ENCODE assay signal across 16 cellular contexts in genomic region chr16:30914849-30915248, GRCh38. TPM values are rescaled to one million over a fixed set of nuclear protein-coding genes. Genes with fewer than 3 reads are reported as not detected.
DNase-seq lines count a peak whose midpoint lies in the region; ATAC-seq and TF ChIP-seq lines count a peak whose summit lies in the region.
"Had no signal": no experiment of that assay in that cellular context is flagged by ENCODE, and none has a peak within 500 bp of the region (broad histone marks: within the 10 kb centered on the region; RNA-seq: fewer than 3 reads in every experiment).

No MANE protein-coding gene starts in this region.

- H4K20me1 ChIP-seq in BLaER1 treated with 17β-estradiol and CSF1 and Interleukin-3, amounts not matched to agents 10 nM and 100 nM: no peaks in the 10 kb centered on the region

- no peak overlapping the region for H3K27ac ChIP-seq in BLaER1 treated with 17β-estradiol and CSF1 and Interleukin-3, amounts not matched to agents 10 nM and 100 nM
- H3K27ac ChIP-seq: C4-2B, KMS-11 had no signal

- H3K9me3 ChIP-seq in BLaER1 treated with 17β-estradiol and CSF1 and Interleukin-3, amounts not matched to agents 10 nM and 100 nM (replicated peaks in 1 of 11): no peaks in the 10 kb centered on the region; a peak in 1 of 22 replicates

- TF ChIP-seq CTCF in WTC11 (IDR thresholded peaks at IDR 0.05) (no peak), glutamatergic neuron (IDR thresholded peaks at IDR 0.05; ENCODE audit: partially characterized antibody, unreplicated experiment) (no peak)

- H3K4me1 ChIP-seq in BLaER1 treated with 17β-estradiol and CSF1 and Interleukin-3, amounts not matched to agents 10 nM and 100 nM: peaks cover 6 to 49% (median 40%) of the 10 kb centered on the region in 10 experiments; a peak in 19 of 20 replicates

- H3K4me3 ChIP-seq in BLaER1 treated with 17β-estradiol and CSF1 and Interleukin-3, amounts not matched to agents 10 nM and 100 nM: no peak overlapping the region

- no peak overlapping the region for H3K4me3 Mint-ChIP-seq in WTC11
- H3K4me3 Mint-ChIP-seq in glutamatergic neuron (ENCODE audit: unreplicated experiment): peak overlapping the region; percentile 25
- no peak overlapping the region for H3K4me3 Mint-ChIP-seq in stimulated activated memory B cell treated with anti-CD40 and anti-IgM and Interleukin-4, amounts not matched to agents 10 μg/mL and 1 μg/mL and 100 μg/mL, for 72 hours
- H3K4me3 Mint-ChIP-seq: CD4-positive, alpha-beta memory T cell had no signal

- no peaks in the 10 kb centered on the region for H3K36me3 ChIP-seq in BLaER1 treated with 17β-estradiol and CSF1 and Interleukin-3, amounts not matched to agents 10 nM and 100 nM

- CTCF ChIA-PET in WTC11 (lab: Charles Lee): interaction anchor here (1.3 kb wide), 1 partner anchor 70 kb away, joined by 5 read pairs; no protein-coding TSS in a partner anchor

- no peaks in the 10 kb centered on the region for H3K9me3 Mint-ChIP-seq in WTC11
- no peaks in the 10 kb centered on the region for H3K9me3 Mint-ChIP-seq in glutamatergic neuron (ENCODE audit: unreplicated experiment)
- H3K9me3 Mint-ChIP-seq in stimulated activated memory B cell treated with anti-CD40 and anti-IgM and Interleukin-4, amounts not matched to agents 10 μg/mL and 1 μg/mL and 100 μg/mL, for 72 hours: no peaks in the 10 kb centered on the region
- H3K9me3 Mint-ChIP-seq: CD4-positive, alpha-beta memory T cell had no signal

- H3K27me3 Mint-ChIP-seq in WTC11 (ENCODE audit: low read depth): no peaks in the 10 kb centered on the region; the same call in 1 of the 2 replicates
- peaks cover 5% of the 10 kb centered on the region for H3K27me3 Mint-ChIP-seq in glutamatergic neuron (ENCODE audit: unreplicated experiment)
- no peaks in the 10 kb centered on the region for H3K27me3 Mint-ChIP-seq in stimulated activated memory B cell treated with anti-CD40 and anti-IgM and Interleukin-4, amounts not matched to agents 10 μg/mL and 1 μg/mL and 100 μg/mL, for 72 hours
- H3K27me3 Mint-ChIP-seq: CD4-positive, alpha-beta memory T cell had no signal

- ATAC-seq in WTC11: no peak; the same call in 1 of the 2 replicates
- ATAC-seq in stimulated activated memory B cell treated with anti-CD40 and anti-IgM and Interleukin-4, amounts not matched to agents 10 μg/mL and 1 μg/mL and 100 μg/mL, for 72 hours: peak; percentile 69
- ATAC-seq in GM19351 (IDR thresholded peaks at IDR 0.05; ENCODE audit: unreplicated experiment): no peak

- H3K27ac Mint-ChIP-seq in WTC11 (no peak overlapping the region), glutamatergic neuron (ENCODE audit: unreplicated experiment) (no peak overlapping the region)
- H3K27ac Mint-ChIP-seq in stimulated activated memory B cell treated with anti-CD40 and anti-IgM and Interleukin-4, amounts not matched to agents 10 μg/mL and 1 μg/mL and 100 μg/mL, for 72 hours: no peak overlapping the region
- H3K27ac Mint-ChIP-seq: CD4-positive, alpha-beta memory T cell had no signal

- peak overlapping the region in 1 of 11 experiments; percentile 29; a peak in 1 of 22 replicates for H3K9ac ChIP-seq in BLaER1 treated with 17β-estradiol and CSF1 and Interleukin-3, amounts not matched to agents 10 nM and 100 nM
- H3K9ac ChIP-seq: KMS-11 had no signal

- H3K36me3 Mint-ChIP-seq in WTC11 (no peaks in the 10 kb centered on the region), glutamatergic neuron (ENCODE audit: unreplicated experiment) (no peaks in the 10 kb centered on the region)
- H3K36me3 Mint-ChIP-seq in stimulated activated memory B cell treated with anti-CD40 and anti-IgM and Interleukin-4, amounts not matched to agents 10 μg/mL and 1 μg/mL and 100 μg/mL, for 72 hours: no peaks in the 10 kb centered on the region
- H3K36me3 Mint-ChIP-seq: CD4-positive, alpha-beta memory T cell had no signal

- POLR2A ChIA-PET in WTC11 (lab: Charles Lee): no interaction called here

- DNase-seq in WTC11 (ENCODE audit: low spot score) (no peak), glutamatergic neuron (no peak), H4 (ENCODE audit: low spot score) (no peak), hypothalamus (lab: John Stamatoyannopoulos, UW) (no peak)
- DNase-seq in stimulated activated CD8-positive, alpha-beta memory T cell treated with anti-CD3 and anti-CD28 coated beads, Interleukin-4, amount 100 ng/mL, for 48 hours: no peak
- DNase-seq: AML-193; CD4-positive, alpha-beta memory T cell; COR-L47; DND-41; GF-D8 had no signal

- no peaks in the 10 kb centered on the region for H3K27me3 ChIP-seq in BLaER1 treated with 17β-estradiol and CSF1 and Interleukin-3, amounts not matched to agents 10 nM and 100 nM

- peak overlapping the region in 8 of 11 experiments; percentile 28 to 62 (median 44); a peak in 16 of 22 replicates for H3K4me2 ChIP-seq in BLaER1 treated with 17β-estradiol and CSF1 and Interleukin-3, amounts not matched to agents 10 nM and 100 nM
- H3K4me2 ChIP-seq: KMS-11 had no signal

- H3K4me1 Mint-ChIP-seq in WTC11: peaks cover 9% of the 10 kb centered on the region
- peaks cover 4% of the 10 kb centered on the region for H3K4me1 Mint-ChIP-seq in glutamatergic neuron (ENCODE audit: low read depth, unreplicated experiment)
- H3K4me1 Mint-ChIP-seq in stimulated activated memory B cell treated with anti-CD40 and anti-IgM and Interleukin-4, amounts not matched to agents 10 μg/mL and 1 μg/mL and 100 μg/mL, for 72 hours: peaks cover 6% of the 10 kb centered on the region
- H3K4me1 Mint-ChIP-seq: CD4-positive, alpha-beta memory T cell had no signal

TF ChIP-seq in WTC11, 78 proteins besides CTCF, POLR2A, EP300 and RAD21:
- TF ChIP-seq TEAD1 (CRISPR knock-in tag; IDR thresholded peaks at IDR 0.05): no peak
- TF ChIP-seq ATF1 (CRISPR knock-in tag; IDR thresholded peaks at IDR 0.05): no peak
- TF ChIP-seq ZNF121 (CRISPR knock-in tag; IDR thresholded peaks at IDR 0.05): 0 out of 2 replicates have a peak, but pooled peaks have one; percentile 34
- TF ChIP-seq PRDM15 (CRISPR knock-in tag; IDR thresholded peaks at IDR 0.05): no peak
- no peak for TF ChIP-seq RORB (CRISPR knock-in tag; IDR thresholded peaks at IDR 0.05)
- TF ChIP-seq AR (CRISPR knock-in tag; IDR thresholded peaks at IDR 0.05): no peak

RNA-seq across cellular contexts. Expression of gene FBXL19, which starts 8.5 kb away (rescaled TPM):
- total RNA-seq in WTC11 (2021) (79.0 to 84.9 TPM (median 84.3 TPM) in 3 replicates), glutamatergic neuron (ENCODE audit: unreplicated experiment) (76.8 TPM)
- total RNA-seq in H4 (2014; rRNA removed; shearing (Covaris generic)): 5.0 and 13.8 TPM in 2 replicates

RNA-seq across cellular contexts. Expression of gene CTF1, which starts 18.4 kb away (rescaled TPM):
- total RNA-seq in WTC11 (2021) (1.4 to 1.9 TPM (median 1.6 TPM) in 3 replicates), glutamatergic neuron (ENCODE audit: unreplicated experiment) (1.7 TPM)
- total RNA-seq in H4 (2014; rRNA removed; shearing (Covaris generic)): not detected in 2 replicates
- total RNA-seq: HT1080 had no signal

RNA-seq across cellular contexts. Expression of gene BCL7C, which starts 21.0 kb away (rescaled TPM):
- total RNA-seq in WTC11 (2021) (18.3 to 20.3 TPM (median 18.7 TPM) in 3 replicates), glutamatergic neuron (ENCODE audit: unreplicated experiment) (24.0 TPM)
- 22.7 and 25.9 TPM in 2 replicates for total RNA-seq in H4 (2014; rRNA removed; shearing (Covaris generic))

RNA-seq across cellular contexts. Expression of gene ORAI3, which starts 34.0 kb away (rescaled TPM):
- total RNA-seq in WTC11 (2021): 10.8 to 13.5 TPM (median 13.2 TPM) in 3 replicates
- 5.1 TPM for total RNA-seq in glutamatergic neuron (ENCODE audit: unreplicated experiment)
- total RNA-seq in H4 (2014; rRNA removed; shearing (Covaris generic)): 30.5 and 43.8 TPM in 2 replicates

RNA-seq across cellular contexts. Expression of gene SETD1A, which starts 42.7 kb away (rescaled TPM):
- 29.3 to 31.1 TPM (median 29.4 TPM) in 3 replicates for total RNA-seq in WTC11 (2021)
- total RNA-seq in glutamatergic neuron (ENCODE audit: unreplicated experiment): 24.3 TPM
- total RNA-seq in H4 (2014; rRNA removed; shearing (Covaris generic)): 1.4 and 1.7 TPM in 2 replicates
